19 cellular contexts compared by ENCODE assay signal in the genomic region with DNA sequence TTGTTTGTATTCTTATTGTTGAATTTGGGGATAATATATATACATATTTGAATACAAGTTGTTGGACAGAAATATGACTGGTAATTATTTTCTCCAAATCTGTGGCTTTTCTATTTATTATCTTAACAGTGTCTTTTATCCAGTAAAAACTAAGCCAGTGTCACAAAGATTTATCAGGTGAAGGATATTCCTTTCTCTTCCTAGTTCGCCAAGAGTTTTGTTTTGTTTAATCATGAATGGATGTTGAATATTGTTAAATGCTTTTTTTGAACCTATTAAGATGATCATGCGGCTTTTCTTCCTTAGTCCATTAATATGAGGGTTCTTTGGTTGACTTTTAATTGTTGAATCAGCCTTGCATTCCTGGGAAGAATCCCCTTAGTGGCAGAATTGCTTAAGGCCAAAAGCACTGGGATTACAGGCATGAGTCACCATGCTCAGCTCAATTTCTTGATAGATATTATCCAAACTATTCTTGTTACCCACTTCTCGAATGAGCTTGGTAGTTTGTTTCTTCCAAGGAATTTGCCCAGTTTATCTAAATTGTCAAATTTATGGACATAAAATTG. TPM values are rescaled to one million over a fixed set of nuclear protein-coding genes. Genes with fewer than 3 reads are reported as not detected.
A peak's percentile ranks its signal among the peaks of the same experiment; 100 is the strongest.
DNase-seq lines count a peak whose midpoint lies in the region; ATAC-seq, FAIRE-seq and TF ChIP-seq lines count a peak whose summit lies in the region.
"Had no signal": no experiment of that assay in that cellular context is flagged by ENCODE, and none has a peak within 500 bp of the region (broad histone marks: within the 10 kb centered on the region; RNA-seq: fewer than 3 reads in every experiment).

No MANE protein-coding gene starts in this region.

- H3K9me1 ChIP-seq in endothelial cell of umbilical vein (replicated peaks; ENCODE audit: control insufficient read depth, extremely low read depth, insufficient read depth, low read length): no peaks in the 10 kb centered on the region

- H2AFZ ChIP-seq in endothelial cell of umbilical vein (ENCODE audit: low read depth, low read length): no peak overlapping the region

- dilution Hi-C loops in endothelial cell of umbilical vein (cut with MboI; ENCODE audit: extremely low pct_ligation_motif_present, low sequenced_read_pairs): no loop called here

- intact Hi-C loops in endothelial cell of umbilical vein (cut with micrococcal nuclease): no loop called here

- FAIRE-seq in endothelial cell of umbilical vein (lab: Jason Lieb, UNC): no peak
- FAIRE-seq: TTC549 had no signal

- ATAC-seq in GM21717 (IDR thresholded peaks at IDR 0.05; ENCODE audit: unreplicated experiment) (no peak), HG02610 (IDR thresholded peaks at IDR 0.05; ENCODE audit: unreplicated experiment) (no peak)

- H3K27ac ChIP-seq in endothelial cell of umbilical vein (ENCODE audit: insufficient read depth, low read depth, low read length): no peak overlapping the region
- H3K27ac ChIP-seq: BLaER1 treated with 17β-estradiol and CSF1 and Interleukin-3, amounts not matched to agents 10 nM and 100 nM; prostate gland had no signal

- no peaks in the 10 kb centered on the region for H3K79me2 ChIP-seq in endothelial cell of umbilical vein (ENCODE audit: control insufficient read depth, insufficient read depth, low read length)

- no peak overlapping the region for H3K4me2 ChIP-seq in endothelial cell of umbilical vein (ENCODE audit: insufficient read depth, low read length)
- H3K4me2 ChIP-seq: BLaER1 treated with 17β-estradiol and CSF1 and Interleukin-3, amounts not matched to agents 10 nM and 100 nM had no signal

- POLR2A ChIA-PET in endothelial cell of umbilical vein (lab: Charles Lee): no interaction called here

- no peak for TF ChIP-seq POLR2A in endothelial cell of umbilical vein (IDR thresholded peaks at IDR 0.05; ENCODE audit: low read depth, low read length)

- DNase-seq in ELR (ENCODE audit: low read depth) (peak; percentile 84), RPMI7951 (ENCODE audit: low read depth) (peak; percentile 74), endothelial cell of umbilical vein (ENCODE audit: low read depth, low spot score) (no peak), mesothelial cell of epicardium (ENCODE audit: low spot score in 2 of 2, unreplicated experiment in 2 of 2) (no peak), NCI-H774 (lab: John Stamatoyannopoulos, UW) (no peak)
- DNase-seq in activated naive CD4-positive, alpha-beta T cell treated with anti-CD3 and anti-CD28 coated beads, Interleukin-2, amount 10 ng/mL, durations not matched to agents 7 days and 5 days: no peak
- DNase-seq: activated CD4-positive, alpha-beta T cell treated with anti-CD3 and anti-CD28 coated beads, Interleukin-2, amount 50 U/mL, for 4 hours; activated T-cell treated with anti-CD3 and anti-CD28 coated beads, Interleukin-2, amount 50 U/mL, for 48 hours; amygdala; H7; kidney glomerular epithelial cell; MM.1S; stimulated activated CD4-positive, alpha-beta T cell treated with anti-CD3 and anti-CD28 coated beads, Interleukin-1b, Interleukin-23, amount 100 ng/mL, for 48 hours had no signal

- BruUV-seq in endothelial cell of umbilical vein (replicated peaks; lab: Mats Ljungman, UMichigan): no TSS peak

- no peaks in the 10 kb centered on the region for H3K36me3 Mint-ChIP-seq in mesothelial cell of epicardium
- H3K36me3 Mint-ChIP-seq in activated naive CD4-positive, alpha-beta T cell treated with anti-CD3 and anti-CD28 coated beads, Interleukin-2, amount 10 ng/mL, durations not matched to agents 7 days and 5 days: no peaks in the 10 kb centered on the region

- CTCF ChIA-PET in endothelial cell of umbilical vein (lab: Charles Lee): interaction anchor here (1.3 to 1.8 kb wide), 2 partner anchors 12 to 59 kb away, joined by 3 to 6 read pairs; no protein-coding TSS in a partner anchor
- CTCF ChIA-PET in activated naive CD4-positive, alpha-beta T cell treated with anti-CD3 and anti-CD28 coated beads, Interleukin-2, amount 10 ng/mL, durations not matched to agents 7 days and 5 days (lab: Charles Lee): interaction anchor here (1.6 kb wide), 1 partner anchor 59 kb away, joined by 3 read pairs; no protein-coding TSS in a partner anchor

- H3K4me1 ChIP-seq in endothelial cell of umbilical vein (ENCODE audit: control insufficient read depth, extremely low read depth, insufficient read depth, low read length): no peaks in the 10 kb centered on the region
- H3K4me1 ChIP-seq: BLaER1 treated with 17β-estradiol and CSF1 and Interleukin-3, amounts not matched to agents 10 nM and 100 nM; prostate gland had no signal

- no peaks in the 10 kb centered on the region for H3K9me3 Mint-ChIP-seq in mesothelial cell of epicardium
- no peaks in the 10 kb centered on the region for H3K9me3 Mint-ChIP-seq in activated naive CD4-positive, alpha-beta T cell treated with anti-CD3 and anti-CD28 coated beads, Interleukin-2, amount 10 ng/mL, durations not matched to agents 7 days and 5 days

- no peaks in the 10 kb centered on the region for H3K27me3 ChIP-seq in endothelial cell of umbilical vein (ENCODE audit: control insufficient read depth in 2 of 2, insufficient read depth in 2 of 2, low read length in 2 of 2)
- H3K27me3 ChIP-seq: BLaER1 treated with 17β-estradiol and CSF1 and Interleukin-3, amounts not matched to agents 10 nM and 100 nM had no signal

- no peak overlapping the region for H3K9ac ChIP-seq in endothelial cell of umbilical vein (replicated peaks; ENCODE audit: extremely low read depth, insufficient read depth, low read length)
- H3K9ac ChIP-seq: BLaER1 treated with 17β-estradiol and CSF1 and Interleukin-3, amounts not matched to agents 10 nM and 100 nM had no signal

- no peaks in the 10 kb centered on the region for H4K20me1 ChIP-seq in endothelial cell of umbilical vein (replicated peaks; ENCODE audit: control insufficient read depth, extremely low read depth, insufficient read depth, low read length)
- H4K20me1 ChIP-seq: BLaER1 treated with 17β-estradiol and CSF1 and Interleukin-3, amounts not matched to agents 10 nM and 100 nM had no signal

- H3K4me3 ChIP-seq in endothelial cell of umbilical vein (replicated peaks in 1 of 3; ENCODE audit: insufficient read depth in 1 of 3, low read depth in 1 of 3, low read length in 3 of 3): no peak overlapping the region
- H3K4me3 ChIP-seq: BLaER1 treated with 17β-estradiol and CSF1 and Interleukin-3, amounts not matched to agents 10 nM and 100 nM; prostate gland had no signal

- TF ChIP-seq CTCF in endothelial cell of umbilical vein (IDR thresholded peaks at IDR 0.05; ENCODE audit: extremely low read depth in 1 of 2, insufficient read depth in 1 of 2, low read depth in 1 of 2, low read length in 2 of 2) (no peak), mesothelial cell of epicardium (IDR thresholded peaks at IDR 0.05; ENCODE audit: unreplicated experiment) (no peak)

- no peaks in the 10 kb centered on the region for H3K9me3 ChIP-seq in endothelial cell of umbilical vein (replicated peaks; ENCODE audit: control insufficient read depth, insufficient read depth, low read length)
- H3K9me3 ChIP-seq: prostate gland had no signal

- H3K4me3 Mint-ChIP-seq in mesothelial cell of epicardium: no peak overlapping the region
- no peak overlapping the region for H3K4me3 Mint-ChIP-seq in activated naive CD4-positive, alpha-beta T cell treated with anti-CD3 and anti-CD28 coated beads, Interleukin-2, amount 10 ng/mL, durations not matched to agents 7 days and 5 days

- H3K27me3 Mint-ChIP-seq in mesothelial cell of epicardium (ENCODE audit: low read depth): no peaks in the 10 kb centered on the region
- peaks cover 10% of the 10 kb centered on the region for H3K27me3 Mint-ChIP-seq in activated naive CD4-positive, alpha-beta T cell treated with anti-CD3 and anti-CD28 coated beads, Interleukin-2, amount 10 ng/mL, durations not matched to agents 7 days and 5 days

- H3K4me1 Mint-ChIP-seq in mesothelial cell of epicardium: peaks cover 28% of the 10 kb centered on the region
- no peaks in the 10 kb centered on the region for H3K4me1 Mint-ChIP-seq in activated naive CD4-positive, alpha-beta T cell treated with anti-CD3 and anti-CD28 coated beads, Interleukin-2, amount 10 ng/mL, durations not matched to agents 7 days and 5 days

- peak overlapping the region; percentile 90 for H3K27ac Mint-ChIP-seq in mesothelial cell of epicardium
- H3K27ac Mint-ChIP-seq in activated naive CD4-positive, alpha-beta T cell treated with anti-CD3 and anti-CD28 coated beads, Interleukin-2, amount 10 ng/mL, durations not matched to agents 7 days and 5 days: no peak overlapping the region

- H3K36me3 ChIP-seq in endothelial cell of umbilical vein (ENCODE audit: control insufficient read depth in 2 of 2, extremely low read depth in 1 of 2, insufficient read depth in 2 of 2, low read length in 2 of 2): no peaks in the 10 kb centered on the region
- H3K36me3 ChIP-seq: BLaER1 treated with 17β-estradiol and CSF1 and Interleukin-3, amounts not matched to agents 10 nM and 100 nM; prostate gland had no signal

TF ChIP-seq in endothelial cell of umbilical vein, 7 proteins besides CTCF, POLR2A, EP300 and RAD21:
- TF ChIP-seq FOS (IDR thresholded peaks at IDR 0.05; ENCODE audit: borderline replicate concordance, insufficient read depth, low read length) (peak; percentile 18), POLR2AphosphoS5 (IDR thresholded peaks at IDR 0.05; ENCODE audit: insufficient read depth, low read depth, low read length) (no peak)
TF ChIP-seq in endothelial cell of umbilical vein: peak in this region for 1.

RNA-seq across cellular contexts. Expression of gene TEX26, which starts 53.3 kb away (rescaled TPM):
- total RNA-seq in RPMI7951 (2014; rRNA removed; shearing (Covaris generic)): not detected in 2 replicates
- not detected in 2 replicates for total RNA-seq in endothelial cell of umbilical vein
- not detected in 2 replicates for polyA plus RNA-seq in endothelial cell of umbilical vein
- polyA plus RNA-seq in endothelial cell of umbilical vein (2011; cell fraction: cytosol; rRNA removed): not detected in 2 replicates
- not detected in 2 replicates for polyA plus RNA-seq in endothelial cell of umbilical vein (2011; cell fraction: nucleus; rRNA removed)
- not detected in 2 replicates for polyA plus RNA-seq in endothelial cell of umbilical vein (2012)
- not detected in 2 replicates for polyA minus RNA-seq in endothelial cell of umbilical vein
- not detected for polyA minus RNA-seq in endothelial cell of umbilical vein (2011; cell fraction: cytosol; rRNA and poly(A)+ RNA removed)
- not detected in 2 replicates for polyA minus RNA-seq in endothelial cell of umbilical vein (2011; cell fraction: nucleus; rRNA and poly(A)+ RNA removed)
- not detected in 3 replicates for total RNA-seq in mesothelial cell of epicardium
- total RNA-seq: H7, prostate gland, SK-MEL-5 had no signal

Comparison
In these comparisons a context has a peak if more than half of its experiments do, and no peak if none do; other contexts are left out.
1. DNase-seq: peak in ELR (single experiment) and RPMI7951 (single experiment); none in endothelial cell of umbilical vein (single experiment), mesothelial cell of epicardium (0 of 2), activated naive CD4-positive, alpha-beta T cell treated with anti-CD3 and anti-CD28 coated beads, Interleukin-2, amount 10 ng/mL, durations not matched to agents 7 days and 5 days (single experiment) and NCI-H774 (single experiment).